Comparison of ENCODE assay signal across 19 cellular contexts in the genomic region with DNA sequence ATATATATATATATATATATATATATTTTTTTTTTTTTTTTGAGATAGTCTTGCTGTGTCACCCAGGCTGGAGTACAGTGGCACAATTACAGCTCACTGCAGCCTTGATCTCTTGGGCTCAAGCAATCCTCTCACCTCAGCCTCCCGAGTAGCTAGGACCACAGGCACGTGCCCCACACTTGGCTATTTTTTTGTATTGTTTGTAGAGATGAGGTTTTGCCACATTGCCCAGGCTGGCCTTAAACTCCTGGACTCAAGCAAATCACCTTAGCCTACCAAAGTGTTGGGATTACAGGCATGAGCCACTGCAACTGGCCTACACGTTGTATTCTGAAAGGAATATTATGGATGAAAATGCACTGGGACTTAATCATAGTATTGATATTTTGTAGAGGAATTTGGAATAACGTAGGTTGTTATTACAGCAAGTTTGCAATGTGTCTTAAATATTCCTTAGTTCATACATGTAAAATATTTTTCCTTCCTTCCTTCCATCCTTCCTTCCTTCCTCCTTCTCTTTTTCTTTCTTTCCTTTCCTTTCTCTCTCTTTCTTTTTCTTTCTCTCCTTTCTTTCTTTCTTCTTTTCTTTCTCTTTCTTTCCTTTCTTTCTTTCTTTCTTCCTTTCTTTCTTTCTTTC. TPM values are rescaled to one million over a fixed set of nuclear protein-coding genes. Genes with fewer than 3 reads are reported as not detected.
DNase-seq lines count a peak whose midpoint lies in the region; ATAC-seq and TF ChIP-seq lines count a peak whose summit lies in the region.
"Had no signal": no experiment of that assay in that cellular context is flagged by ENCODE, and none has a peak within 500 bp of the region (broad histone marks: within the 10 kb centered on the region; RNA-seq: fewer than 3 reads in every experiment).

No MANE protein-coding gene starts in this region.

- peaks cover 56% of the 10 kb centered on the region for H3K4me1 Mint-ChIP-seq in activated T-cell treated with anti-CD3 and anti-CD28 coated beads, Interleukin-2, amount 50 U/mL, for 4 hours (ENCODE audit: low read depth)
- peaks cover 36 to 75% (median 44%) of the 10 kb centered on the region in 3 donors for H3K4me1 Mint-ChIP-seq in CD8-positive, alpha-beta memory T cell
- H3K4me1 Mint-ChIP-seq in activated T-helper 17 cell treated with anti-CD3 and anti-CD28 coated beads, Interleukin-2, amount 50 U/mL, for 72 hours: peaks cover 33% of the 10 kb centered on the region
- peaks cover 16 to 48% (median 32%) of the 10 kb centered on the region in 7 donors for H3K4me1 Mint-ChIP-seq in naive thymus-derived CD4-positive, alpha-beta T cell
- H3K4me1 Mint-ChIP-seq: H9 had no signal

- CTCF ChIA-PET in CD8-positive, alpha-beta memory T cell (lab: Charles Lee): no interaction called here
- CTCF ChIA-PET in naive thymus-derived CD4-positive, alpha-beta T cell (lab: Charles Lee): no interaction called here

- peaks cover 6% of the 10 kb centered on the region for H3K9me3 Mint-ChIP-seq in activated T-cell treated with anti-CD3 and anti-CD28 coated beads, Interleukin-2, amount 50 U/mL, for 4 hours
- H3K9me3 Mint-ChIP-seq in CD8-positive, alpha-beta memory T cell: peaks cover 0 to 17% (median 5%) of the 10 kb centered on the region in 5 donors
- peaks cover 5% of the 10 kb centered on the region for H3K9me3 Mint-ChIP-seq in activated T-helper 17 cell treated with anti-CD3 and anti-CD28 coated beads, Interleukin-2, amount 50 U/mL, for 72 hours
- peaks cover 0 to 18% (median 5%) of the 10 kb centered on the region in 11 donors for H3K9me3 Mint-ChIP-seq in naive thymus-derived CD4-positive, alpha-beta T cell
- H3K9me3 Mint-ChIP-seq: IgD-negative memory B cell had no signal

- peaks cover 24% of the 10 kb centered on the region for H3K4me1 ChIP-seq in CD8-positive, alpha-beta memory T cell (ENCODE audit: insufficient read depth, low read length)
- peaks cover 5 to 12% of the 10 kb centered on the region in 2 donors for H3K4me1 ChIP-seq in naive thymus-derived CD4-positive, alpha-beta T cell (ENCODE audit: control insufficient read depth in 2 of 2, insufficient read depth in 2 of 2, low read length in 2 of 2)
- H3K4me1 ChIP-seq in uterus (no peaks in the 10 kb centered on the region), psoas muscle (no peaks in the 10 kb centered on the region)
- H3K4me1 ChIP-seq: A549 had no signal

- no peak for ATAC-seq in activated T-cell treated with anti-CD3 and anti-CD28 coated beads, Interleukin-2, amount 50 U/mL, for 4 hours
- no peak for ATAC-seq in activated T-helper 17 cell treated with anti-CD3 and anti-CD28 coated beads, Interleukin-2, amount 50 U/mL, for 72 hours (replicated peaks)
- ATAC-seq in naive thymus-derived CD4-positive, alpha-beta T cell: no peak
- ATAC-seq in psoas muscle: no peak
- ATAC-seq: A549 had no signal

- H3K4me3 ChIP-seq in CD8-positive, alpha-beta memory T cell (ENCODE audit: low read length): peak overlapping the region; percentile 5
- no peak overlapping the region for H3K4me3 ChIP-seq in naive thymus-derived CD4-positive, alpha-beta T cell (ENCODE audit: low read length)
- no peak overlapping the region for H3K4me3 ChIP-seq in uterus
- no peak overlapping the region for H3K4me3 ChIP-seq in psoas muscle
- H3K4me3 ChIP-seq: A549 had no signal

- H3K36me3 Mint-ChIP-seq in activated T-cell treated with anti-CD3 and anti-CD28 coated beads, Interleukin-2, amount 50 U/mL, for 4 hours (ENCODE audit: insufficient read depth): no peaks in the 10 kb centered on the region
- peaks cover 1 to 43% (median 23%) of the 10 kb centered on the region in 3 donors for H3K36me3 Mint-ChIP-seq in CD8-positive, alpha-beta memory T cell
- no peaks in the 10 kb centered on the region for H3K36me3 Mint-ChIP-seq in activated T-helper 17 cell treated with anti-CD3 and anti-CD28 coated beads, Interleukin-2, amount 50 U/mL, for 72 hours (ENCODE audit: low read depth)
- H3K36me3 Mint-ChIP-seq in naive thymus-derived CD4-positive, alpha-beta T cell: peaks cover 5 to 33% (median 9%) of the 10 kb centered on the region in 5 donors

- H3K27ac ChIP-seq in CD8-positive, alpha-beta memory T cell (ENCODE audit: low read depth, low read length): peak overlapping the region; percentile 31
- H3K27ac ChIP-seq in naive thymus-derived CD4-positive, alpha-beta T cell (ENCODE audit: low read depth, low read length): no peak overlapping the region
- H3K27ac ChIP-seq in uterus (no peak overlapping the region), caudate nucleus (ENCODE audit: low read depth, low read length) (no peak overlapping the region), psoas muscle (no peak overlapping the region)
- H3K27ac ChIP-seq: A549, C4-2B had no signal

- H3K27ac Mint-ChIP-seq in CD8-positive, alpha-beta memory T cell: peak overlapping the region; percentile 81 to 97 (median 92)
- peak overlapping the region; percentile 90 for H3K27ac Mint-ChIP-seq in activated T-helper 17 cell treated with anti-CD3 and anti-CD28 coated beads, Interleukin-2, amount 50 U/mL, for 72 hours
- peak overlapping the region in 5 of 9 donors; percentile 1 to 87 (median 60) for H3K27ac Mint-ChIP-seq in naive thymus-derived CD4-positive, alpha-beta T cell
- H3K27ac Mint-ChIP-seq: H9 had no signal

- peak overlapping the region; percentile 76 for H3K4me3 Mint-ChIP-seq in activated T-cell treated with anti-CD3 and anti-CD28 coated beads, Interleukin-2, amount 50 U/mL, for 4 hours
- H3K4me3 Mint-ChIP-seq in CD8-positive, alpha-beta memory T cell: peak overlapping the region; percentile 84 to 95 (median 90)
- peak overlapping the region; percentile 83 for H3K4me3 Mint-ChIP-seq in activated T-helper 17 cell treated with anti-CD3 and anti-CD28 coated beads, Interleukin-2, amount 50 U/mL, for 72 hours
- peak overlapping the region in 2 of 10 donors; percentile 13 to 83 for H3K4me3 Mint-ChIP-seq in naive thymus-derived CD4-positive, alpha-beta T cell
- H3K4me3 Mint-ChIP-seq: H9 had no signal

- TF ChIP-seq POLR2A in uterus (IDR thresholded peaks at IDR 0.05): no peak

- no peak for DNase-seq in activated T-cell treated with anti-CD3 and anti-CD28 coated beads, Interleukin-2, amount 50 U/mL, for 4 hours
- no peak for DNase-seq in activated T-cell treated with anti-CD3 and anti-CD28 coated beads, Interleukin-2, amount 50 U/mL, for 1 hour
- peak in 1 of 5 donors; percentile 4 for DNase-seq in CD8-positive, alpha-beta memory T cell
- DNase-seq in naive thymus-derived CD4-positive, alpha-beta T cell: no peak
- DNase-seq in uterus (no peak), caudate nucleus (lab: John Stamatoyannopoulos, UW) (no peak), psoas muscle (no peak)
- DNase-seq: H9, Kasumi-1, NCI-H1105 treated with DMSO at 0.1 percent for 48 hours, NCI-H1694 treated with DMSO at 0.1 percent for 48 hours, NCI-H2107, NCI-H226, NCI-H524 treated with DMSO at 0.1 percent for 48 hours had no signal

- TF ChIP-seq CTCF in uterus (IDR thresholded peaks at IDR 0.05) (no peak), psoas muscle (IDR thresholded peaks at IDR 0.05) (no peak)

- H3K27me3 Mint-ChIP-seq in activated T-cell treated with anti-CD3 and anti-CD28 coated beads, Interleukin-2, amount 50 U/mL, for 4 hours (ENCODE audit: low read depth): no peaks in the 10 kb centered on the region
- H3K27me3 Mint-ChIP-seq in CD8-positive, alpha-beta memory T cell: no peaks in the 10 kb centered on the region
- H3K27me3 Mint-ChIP-seq in activated T-helper 17 cell treated with anti-CD3 and anti-CD28 coated beads, Interleukin-2, amount 50 U/mL, for 72 hours: no peaks in the 10 kb centered on the region
- peaks cover 0 to 8% (median 0%) of the 10 kb centered on the region in 5 donors for H3K27me3 Mint-ChIP-seq in naive thymus-derived CD4-positive, alpha-beta T cell
- H3K27me3 Mint-ChIP-seq: IgD-negative memory B cell had no signal

- no peaks in the 10 kb centered on the region for H3K36me3 ChIP-seq in CD8-positive, alpha-beta memory T cell (ENCODE audit: insufficient read depth, low read length)
- no peaks in the 10 kb centered on the region for H3K36me3 ChIP-seq in naive thymus-derived CD4-positive, alpha-beta T cell (ENCODE audit: control insufficient read depth in 2 of 3, insufficient read depth in 3 of 3, low read length in 3 of 3)
- H3K36me3 ChIP-seq in uterus: no peaks in the 10 kb centered on the region
- no peaks in the 10 kb centered on the region for H3K36me3 ChIP-seq in psoas muscle (ENCODE audit: insufficient read depth in 1 of 2, low read depth in 1 of 2)

- POLR2A ChIA-PET in CD8-positive, alpha-beta memory T cell (lab: Charles Lee): no interaction called here
- POLR2A ChIA-PET in naive thymus-derived CD4-positive, alpha-beta T cell (lab: Charles Lee): interaction anchor here (0.5 to 0.6 kb wide), 2 partner anchors 156 to 294 kb away, joined by 3 to 4 read pairs; no protein-coding TSS in a partner anchor

- no peaks in the 10 kb centered on the region for H3K9me3 ChIP-seq in CD8-positive, alpha-beta memory T cell (ENCODE audit: low read length)
- no peaks in the 10 kb centered on the region for H3K9me3 ChIP-seq in naive thymus-derived CD4-positive, alpha-beta T cell (ENCODE audit: control insufficient read depth in 2 of 3, low read length in 3 of 3)
- H3K9me3 ChIP-seq in uterus (no peaks in the 10 kb centered on the region), psoas muscle (no peaks in the 10 kb centered on the region)
- H3K9me3 ChIP-seq: A549 had no signal

- WGBS in psoas muscle, 3 donors: 82 to 88% (median 84%) methylated on average over 4 of the region's 4 CpGs

- intact Hi-C loops in naive thymus-derived CD4-positive, alpha-beta T cell (cut with micrococcal nuclease): no loop called here
- intact Hi-C loops in uterus (cut with DNase I; ENCODE audit: low total_unique reads) (no loop called here), psoas muscle (cut with DNase I) (no loop called here)

- H3K27me3 ChIP-seq in CD8-positive, alpha-beta memory T cell (ENCODE audit: insufficient read depth, low read length, poor library complexity, severe bottlenecking): no peaks in the 10 kb centered on the region
- no peaks in the 10 kb centered on the region for H3K27me3 ChIP-seq in naive thymus-derived CD4-positive, alpha-beta T cell (ENCODE audit: control insufficient read depth in 2 of 2, insufficient read depth in 2 of 2, low read length in 2 of 2)
- no peaks in the 10 kb centered on the region for H3K27me3 ChIP-seq in uterus
- no peaks in the 10 kb centered on the region for H3K27me3 ChIP-seq in psoas muscle (ENCODE audit: insufficient read depth in 3 of 3, low read length in 2 of 3)

RNA-seq across cellular contexts. Expression of a gene that starts 0.9 kb away (rescaled TPM):
- total RNA-seq in activated T-cell treated with anti-CD3 and anti-CD28 coated beads, Interleukin-2, amount 50 U/mL, for 4 hours: 1 to 10 TPM in 2 of 3 donors, under 1 TPM in 1; 0.56 to 2.2 (median 1.1) TPM
- total RNA-seq in CD8-positive, alpha-beta memory T cell: 1 to 10 TPM; 7.6 TPM
- polyA plus RNA-seq in CD8-positive, alpha-beta memory T cell: 249 TPM
- 10 to 100 TPM in 1 of 2 donors, 1 to 10 TPM in 1; 6.8 to 11.6 TPM for total RNA-seq in activated T-helper 17 cell treated with anti-CD3 and anti-CD28 coated beads, Interleukin-2, amount 50 U/mL, for 72 hours
- total RNA-seq in naive thymus-derived CD4-positive, alpha-beta T cell: 10 to 100 TPM in 1 of 5 experiments, 1 to 10 TPM in 4; 1.1 to 33.7 (median 2.7) TPM
- polyA plus RNA-seq in naive thymus-derived CD4-positive, alpha-beta T cell: 1 to 10 TPM in 1 of 2 donors, under 1 TPM in 1; 0.43 to 1.9 TPM
- total RNA-seq in uterus (under 1 TPM in 2 of 4 donors, not detected in 2; 0.41 to 0.61 TPM), psoas muscle (under 1 TPM in 2 of 4 donors, not detected in 2; 0.26 to 0.30 TPM)
- polyA plus RNA-seq in psoas muscle: under 1 TPM; 0.03 to 0.13 (median 0.05) TPM
- total RNA-seq: HT1080 had no signal
- polyA plus RNA-seq: A549 had no signal
